8 cellular contexts compared by ENCODE assay signal in the genomic region with DNA sequence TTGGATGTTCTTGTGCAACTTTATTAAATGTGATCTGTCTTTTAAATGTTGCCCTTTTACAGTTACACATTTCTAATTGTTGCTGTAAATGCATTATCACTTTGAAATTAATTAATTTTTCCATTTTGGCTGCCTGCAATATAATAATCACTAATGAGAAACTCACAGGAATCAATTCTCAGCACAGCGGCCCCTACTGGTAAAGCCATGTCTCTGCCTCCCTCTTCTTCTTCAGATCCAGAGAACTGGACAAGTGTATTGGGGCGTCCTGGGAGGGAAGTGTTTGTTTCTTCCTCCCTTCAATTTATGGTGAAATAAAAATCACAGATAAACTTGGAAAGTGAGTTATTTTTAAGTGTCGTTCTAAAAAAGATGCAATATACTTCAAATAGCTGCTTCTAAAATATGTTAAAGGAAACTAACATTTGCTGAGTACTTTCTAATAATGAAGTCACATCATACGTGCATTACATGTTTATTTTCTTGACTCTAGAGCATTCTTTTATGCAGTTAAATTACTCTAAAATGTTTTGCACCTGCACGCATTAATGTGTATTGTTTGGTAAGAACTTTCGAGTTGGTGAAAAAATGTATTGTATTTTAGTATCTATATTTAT.
DNase-seq lines count a peak whose midpoint lies in the region; ATAC-seq and TF ChIP-seq lines count a peak whose summit lies in the region.

No MANE protein-coding gene starts in this region.

- no peaks in the 10 kb centered on the region for H3K4me1 ChIP-seq in esophagus squamous epithelium
- no peaks in the 10 kb centered on the region for H3K4me1 ChIP-seq in psoas muscle

- TF ChIP-seq POLR2A in esophagus squamous epithelium (IDR thresholded peaks at IDR 0.05): no peak

- H3K4me3 ChIP-seq in esophagus squamous epithelium (no peak overlapping the region), psoas muscle (no peak overlapping the region)

- ATAC-seq in psoas muscle (no peak), GM21576 (IDR thresholded peaks at IDR 0.05; ENCODE audit: unreplicated experiment) (no peak)

- DNase-seq in activated effector memory CD4-positive, alpha-beta T cell treated with anti-CD3 and anti-CD28 coated beads, Interleukin-2, amount 50 U/mL, for 16 hours: peak; percentile 75
- no peak for DNase-seq in activated effector memory CD4-positive, alpha-beta T cell treated with Interleukin-2 at 50 U/mL for 16 hours
- peak; percentile 0 for DNase-seq in LoVo (ENCODE audit: low spot score)
- peak; percentile 10 to 35 for DNase-seq in activated CD4-positive, alpha-beta T cell treated with anti-CD3 and anti-CD28 coated beads, Interleukin-2, amount 50 U/mL, for 48 hours
- no peak for DNase-seq in esophagus squamous epithelium (lab: John Stamatoyannopoulos, UW)
- DNase-seq in psoas muscle: no peak
- no peak for DNase-seq in NCI-H774 (lab: John Stamatoyannopoulos, UW)

- intact Hi-C loops in esophagus squamous epithelium (cut with DNase I): no loop called here
- intact Hi-C loops in psoas muscle (cut with DNase I): loop anchor here in 1 of 2 donors (5.0 kb wide), 2 partner anchors 50 to 315 kb away; no protein-coding TSS in a partner anchor

- H3K36me3 ChIP-seq in esophagus squamous epithelium (peaks cover 0 to 3% (median 0%) of the 10 kb centered on the region in 3 donors), psoas muscle (ENCODE audit: insufficient read depth in 1 of 2, low read depth in 1 of 2) (peaks cover 0 to 3% of the 10 kb centered on the region in 2 donors)

- H3K27ac ChIP-seq in esophagus squamous epithelium (no peak overlapping the region), psoas muscle (no peak overlapping the region)

- H3K9me3 ChIP-seq in esophagus squamous epithelium: no peaks in the 10 kb centered on the region
- no peaks in the 10 kb centered on the region for H3K9me3 ChIP-seq in psoas muscle

- no peaks in the 10 kb centered on the region for H3K27me3 ChIP-seq in esophagus squamous epithelium
- H3K27me3 ChIP-seq in psoas muscle (ENCODE audit: insufficient read depth in 3 of 3, low read length in 2 of 3): no peaks in the 10 kb centered on the region

- peak; percentile 46 to 82 (median 68) for TF ChIP-seq CTCF in esophagus squamous epithelium (IDR thresholded peaks at IDR 0.05)
- TF ChIP-seq CTCF in psoas muscle (IDR thresholded peaks at IDR 0.05): peak; percentile 77

- 51 to 53% methylated on average over 6 of the region's 6 CpGs for WGBS in esophagus squamous epithelium, 2 donors
- 56 to 65% (median 57%) methylated on average over 6 of the region's 6 CpGs for WGBS in psoas muscle, 3 donors

Comparison
In these comparisons a context has a peak if more than half of its experiments do, and no peak if none do; other contexts are left out.
1. DNase-seq: peak in activated effector memory CD4-positive, alpha-beta T cell treated with anti-CD3 and anti-CD28 coated beads, Interleukin-2, amount 50 U/mL, for 16 hours (single experiment), LoVo (single experiment) and activated CD4-positive, alpha-beta T cell treated with anti-CD3 and anti-CD28 coated beads, Interleukin-2, amount 50 U/mL, for 48 hours (2 of 2); none in activated effector memory CD4-positive, alpha-beta T cell treated with Interleukin-2 at 50 U/mL for 16 hours (single experiment), esophagus squamous epithelium (single experiment), psoas muscle (0 of 2) and NCI-H774 (single experiment).